Comparison of ENCODE assay signal across 8 cellular contexts in the genomic region with DNA sequence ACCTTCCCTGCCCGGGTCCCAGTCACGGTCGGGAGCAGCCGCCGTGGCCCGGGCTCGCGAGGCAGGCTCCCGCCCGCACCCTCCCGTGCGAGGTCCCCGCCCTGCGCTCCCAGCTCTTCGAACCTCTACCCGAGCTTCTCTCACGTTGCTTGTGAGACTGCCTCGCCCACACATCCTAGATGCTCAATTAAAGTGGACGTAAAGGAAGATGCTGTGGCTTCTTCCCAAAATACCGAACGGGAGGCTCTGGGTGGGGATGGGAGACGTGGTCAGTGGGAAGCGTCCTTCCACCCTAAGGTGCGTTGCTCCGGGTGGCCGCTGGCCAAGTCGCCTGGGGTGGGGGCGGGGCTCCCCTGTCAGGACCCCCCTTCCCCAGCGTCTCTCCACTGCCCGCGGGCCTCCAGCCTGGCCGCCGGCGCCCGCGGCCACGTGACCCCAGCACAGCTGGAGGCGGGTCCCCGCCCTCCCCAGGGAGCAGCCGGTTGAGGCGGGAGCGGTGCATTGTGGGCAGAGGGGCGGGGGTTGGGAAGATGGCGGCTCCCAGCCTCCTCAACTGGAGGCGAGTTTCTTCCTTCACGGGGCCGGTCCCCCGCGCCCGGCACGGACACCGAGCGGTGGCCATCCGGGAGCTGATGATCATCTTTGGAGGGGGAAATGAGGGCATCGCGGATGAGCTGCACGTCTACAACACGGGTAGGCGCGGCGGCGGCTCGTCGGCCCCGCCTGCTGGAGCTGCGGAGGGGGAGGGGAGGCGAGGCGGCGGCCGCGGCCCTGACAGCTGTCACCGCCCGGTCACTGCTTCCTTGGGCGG. TPM values are rescaled to one million over a fixed set of nuclear protein-coding genes. Genes with fewer than 3 reads are reported as not detected.
DNase-seq lines count a peak whose midpoint lies in the region; ATAC-seq, FAIRE-seq and TF ChIP-seq lines count a peak whose summit lies in the region.

A gene (plus strand): TSS at position 501 of the 811 bp plus-strand sequence. CDS start 30 bp downstream, at position 531.

- H3K36me3 Mint-ChIP-seq in activated T-helper 1 cell treated with anti-CD3 and anti-CD28 coated beads, Interleukin-12 subunit alpha, Interleukin-12 subunit beta, Interleukin-2, Interleukin-4 antibody, amounts not matched to agents 30 ng/mL and 10 ng/mL and 1 ng/mL, durations not matched to agents 14 hours and 24 hours and 36 hours (ENCODE audit: low read depth): peaks cover 14% of the 10 kb centered on the region
- peaks cover 15% of the 10 kb centered on the region for H3K36me3 Mint-ChIP-seq in nephron (ENCODE audit: low read depth)

- peak within 1 kb of the TSS; percentile 86 for H3K27ac Mint-ChIP-seq in activated T-helper 1 cell treated with anti-CD3 and anti-CD28 coated beads, Interleukin-12 subunit alpha, Interleukin-12 subunit beta, Interleukin-2, Interleukin-4 antibody, amounts not matched to agents 30 ng/mL and 10 ng/mL and 1 ng/mL, durations not matched to agents 14 hours and 24 hours and 36 hours
- H3K27ac Mint-ChIP-seq in nephron: peak within 1 kb of the TSS; percentile 83 to 94 (median 90)

- peak within 1 kb of the TSS; percentile 81 for H2AFZ ChIP-seq in KMS-11 (ENCODE audit: low read depth)

- peak within 1 kb of the TSS; percentile 95 for H3K4me3 Mint-ChIP-seq in activated T-helper 1 cell treated with anti-CD3 and anti-CD28 coated beads, Interleukin-12 subunit alpha, Interleukin-12 subunit beta, Interleukin-2, Interleukin-4 antibody, amounts not matched to agents 30 ng/mL and 10 ng/mL and 1 ng/mL, durations not matched to agents 14 hours and 24 hours and 36 hours
- peak within 1 kb of the TSS; percentile 96 to 97 (median 96) for H3K4me3 Mint-ChIP-seq in nephron

- peaks cover 24% of the 10 kb centered on the region for H3K27me3 Mint-ChIP-seq in activated T-helper 1 cell treated with anti-CD3 and anti-CD28 coated beads, Interleukin-12 subunit alpha, Interleukin-12 subunit beta, Interleukin-2, Interleukin-4 antibody, amounts not matched to agents 30 ng/mL and 10 ng/mL and 1 ng/mL, durations not matched to agents 14 hours and 24 hours and 36 hours (ENCODE audit: insufficient read depth)
- H3K27me3 Mint-ChIP-seq in nephron (ENCODE audit: low read depth): peaks cover 4% of the 10 kb centered on the region

- peaks cover 12% of the 10 kb centered on the region for H3K4me1 ChIP-seq in KMS-11 (ENCODE audit: low read depth, poor library complexity, severe bottlenecking)

- peak; percentile 79 for DNase-seq in DMS79 treated with DMSO at 0.1 percent for 48 hours (lab: John Stamatoyannopoulos, UW)
- peak; percentile 58 for DNase-seq in RCC 7860 (ENCODE audit: low spot score)
- peak; percentile 88 for DNase-seq in activated T-helper 1 cell treated with anti-CD3 and anti-CD28 coated beads, Interleukin-12 subunit alpha, Interleukin-12 subunit beta, Interleukin-2, Interleukin-4 antibody, amounts not matched to agents 30 ng/mL and 10 ng/mL and 1 ng/mL, durations not matched to agents 14 hours and 24 hours and 36 hours (ENCODE audit: low spot score)
- DNase-seq in fibroblast of peridontal ligament (ENCODE audit: extremely low read depth): peak; percentile 81
- DNase-seq in stimulated activated naive CD8-positive, alpha-beta T cell treated with anti-CD3 and anti-CD28 coated beads, Interleukin-15, Interleukin-2, amounts not matched to agents 100 U/mL and 50 U/mL, for 24 hours: peak; percentile 91

- peaks cover 11% of the 10 kb centered on the region for H3K79me2 ChIP-seq in KMS-11 (ENCODE audit: insufficient read depth, low read depth)

- peak within 1 kb of the TSS; percentile 54; the same call in 1 of the 2 replicates for H3K9ac ChIP-seq in KMS-11

- ATAC-seq in GM21737 (IDR thresholded peaks at IDR 0.05; ENCODE audit: unreplicated experiment): peak; percentile 84
- peak; percentile 96 for ATAC-seq in stimulated activated naive CD8-positive, alpha-beta T cell treated with anti-CD3 and anti-CD28 coated beads, Interleukin-15, Interleukin-2, amounts not matched to agents 100 U/mL and 50 U/mL, for 24 hours

- H3K4me3 ChIP-seq in KMS-11 (IDR thresholded peaks at IDR 0.05; ENCODE audit: insufficient read depth, low read depth, low read length): no peak within 1 kb of the TSS

- H4K20me1 ChIP-seq in KMS-11 (ENCODE audit: insufficient read depth): no peaks in the 10 kb centered on the region

- no peak for TF ChIP-seq CTCF in KMS-11 (conservative IDR thresholded peaks at IDR 0.05; ENCODE audit: low read depth, low read length)
- no peak for TF ChIP-seq CTCF in nephron (IDR thresholded peaks at IDR 0.05; ENCODE audit: unreplicated experiment in 3 of 3)

- no peak for FAIRE-seq in RCC 7860 (lab: Jason Lieb, UNC)

- H3K9me3 Mint-ChIP-seq in activated T-helper 1 cell treated with anti-CD3 and anti-CD28 coated beads, Interleukin-12 subunit alpha, Interleukin-12 subunit beta, Interleukin-2, Interleukin-4 antibody, amounts not matched to agents 30 ng/mL and 10 ng/mL and 1 ng/mL, durations not matched to agents 14 hours and 24 hours and 36 hours: no peaks in the 10 kb centered on the region
- no peaks in the 10 kb centered on the region for H3K9me3 Mint-ChIP-seq in nephron

- H3K36me3 ChIP-seq in KMS-11 (ENCODE audit: insufficient read depth): no peaks in the 10 kb centered on the region

- intact Hi-C loops in activated T-helper 1 cell treated with anti-CD3 and anti-CD28 coated beads, Interleukin-12 subunit alpha, Interleukin-12 subunit beta, Interleukin-2, Interleukin-4 antibody, amounts not matched to agents 30 ng/mL and 10 ng/mL and 1 ng/mL, durations not matched to agents 14 hours and 24 hours and 36 hours (cut with micrococcal nuclease): loop anchor here (1.0 to 5.0 kb wide), 10 partner anchors 20 to 1267 kb away; a partner anchor contains a TSS

- H3K4me1 Mint-ChIP-seq in activated T-helper 1 cell treated with anti-CD3 and anti-CD28 coated beads, Interleukin-12 subunit alpha, Interleukin-12 subunit beta, Interleukin-2, Interleukin-4 antibody, amounts not matched to agents 30 ng/mL and 10 ng/mL and 1 ng/mL, durations not matched to agents 14 hours and 24 hours and 36 hours (ENCODE audit: low read depth): peaks cover 36% of the 10 kb centered on the region
- peaks cover 30% of the 10 kb centered on the region for H3K4me1 Mint-ChIP-seq in nephron

- H3K27ac ChIP-seq in KMS-11: peak within 1 kb of the TSS; percentile 78

- H3K27me3 ChIP-seq in KMS-11 (ENCODE audit: insufficient read depth, low read depth): no peaks in the 10 kb centered on the region

- peak within 1 kb of the TSS; percentile 98 for H3K4me2 ChIP-seq in KMS-11

RNA-seq across cellular contexts. Expression of the gene that starts here (rescaled TPM):
- total RNA-seq in activated T-helper 1 cell treated with anti-CD3 and anti-CD28 coated beads, Interleukin-12 subunit alpha, Interleukin-12 subunit beta, Interleukin-2, Interleukin-4 antibody, amounts not matched to agents 30 ng/mL and 10 ng/mL and 1 ng/mL, durations not matched to agents 14 hours and 24 hours and 36 hours: 8.5 and 8.9 TPM in 2 replicates
